15 cellular contexts compared by ENCODE assay signal in genomic region chr10:77884181-77884580, GRCh38. TPM values are rescaled to one million over a fixed set of nuclear protein-coding genes. Genes with fewer than 3 reads are reported as not detected.
DNase-seq lines count a peak whose midpoint lies in the region; ATAC-seq and TF ChIP-seq lines count a peak whose summit lies in the region.
"Had no signal": no experiment of that assay in that cellular context is flagged by ENCODE, and none has a peak within 500 bp of the region (broad histone marks: within the 10 kb centered on the region; RNA-seq: fewer than 3 reads in every experiment).

No MANE protein-coding gene starts in this region.

- H3K79me1 ChIP-seq in mesendoderm (ENCODE audit: low read length) = peaks cover 35% of the 10 kb centered on the region
- H3K79me1 ChIP-seq in trophoblast cell (ENCODE audit: low read length) = peaks cover 16% of the 10 kb centered on the region

- no peak overlapping the region for H2BK15ac ChIP-seq in mesendoderm (replicated peaks; ENCODE audit: low read depth)

- H3K4ac ChIP-seq in mesendoderm (ENCODE audit: low read depth, low read length) (no peak overlapping the region), trophoblast cell (ENCODE audit: low read depth, low read length) (peak overlapping the region; percentile 29)

- H2BK5ac ChIP-seq in mesendoderm (ENCODE audit: low read length) (no peak overlapping the region), trophoblast cell (ENCODE audit: low read depth, low read length, poor library complexity) (no peak overlapping the region)

- no peak overlapping the region for H2AFZ ChIP-seq in trophoblast cell (ENCODE audit: insufficient read depth, low read length, poor library complexity)

- H3K4me3 ChIP-seq in mesendoderm (ENCODE audit: low read length) = no peak overlapping the region
- no peak overlapping the region for H3K4me3 ChIP-seq in trophoblast cell (ENCODE audit: low read depth, low read length)
- H3K4me3 ChIP-seq: BLaER1 treated with 17β-estradiol and CSF1 and Interleukin-3, amounts not matched to agents 10 nM and 100 nM had no signal

- no peak overlapping the region for H4K12ac ChIP-seq in trophoblast cell (ENCODE audit: low read depth, low read length)

- H3K4me2 ChIP-seq in mesendoderm (ENCODE audit: low read length) = no peak overlapping the region
- no peak overlapping the region for H3K4me2 ChIP-seq in trophoblast cell (ENCODE audit: low read length)
- H3K4me2 ChIP-seq: BLaER1 treated with 17β-estradiol and CSF1 and Interleukin-3, amounts not matched to agents 10 nM and 100 nM had no signal

- H3K79me2 ChIP-seq in mesendoderm (ENCODE audit: control insufficient read depth, insufficient read depth, low read length) (peaks cover 91% of the 10 kb centered on the region), trophoblast cell (ENCODE audit: control insufficient read depth, insufficient read depth, low read length, poor library complexity) (peaks cover 10% of the 10 kb centered on the region)

- ATAC-seq in stimulated activated naive CD8-positive, alpha-beta T cell treated with anti-CD3 and anti-CD28 coated beads, Interleukin-15, Interleukin-2, amounts not matched to agents 100 U/mL and 50 U/mL, for 24 hours = no peak

- H3K14ac ChIP-seq in trophoblast cell (ENCODE audit: low read length) = no peak overlapping the region

- H3K9ac ChIP-seq in mesendoderm (ENCODE audit: low read length) (no peak overlapping the region), trophoblast cell (ENCODE audit: low read length) (no peak overlapping the region)
- H3K9ac ChIP-seq: BLaER1 treated with 17β-estradiol and CSF1 and Interleukin-3, amounts not matched to agents 10 nM and 100 nM had no signal

- peak overlapping the region; percentile 53 for H3K23ac ChIP-seq in mesendoderm (ENCODE audit: low read length)
- H3K23ac ChIP-seq in trophoblast cell (ENCODE audit: low read length) = no peak overlapping the region

- H3K36me3 ChIP-seq in mesendoderm (ENCODE audit: control insufficient read depth, insufficient read depth, low read length) = no peaks in the 10 kb centered on the region
- H3K36me3 ChIP-seq in trophoblast cell (ENCODE audit: control insufficient read depth in 1 of 2, insufficient read depth in 2 of 2, low read length in 2 of 2) = peaks cover 4 to 6% of the 10 kb centered on the region in 2 experiments

- no peak overlapping the region for H2BK12ac ChIP-seq in trophoblast cell (ENCODE audit: low read length)

- H3K27me3 ChIP-seq in mesendoderm (ENCODE audit: insufficient read depth, low read length, poor library complexity) (no peaks in the 10 kb centered on the region), trophoblast cell (ENCODE audit: insufficient read depth, low read length) (no peaks in the 10 kb centered on the region)
- H3K27me3 ChIP-seq: BLaER1 treated with 17β-estradiol and CSF1 and Interleukin-3, amounts not matched to agents 10 nM and 100 nM had no signal

- H2BK120ac ChIP-seq in mesendoderm (ENCODE audit: low read depth, low read length) (no peak overlapping the region), trophoblast cell (ENCODE audit: insufficient read depth, low read length, poor library complexity) (no peak overlapping the region)

- H2AK5ac ChIP-seq in mesendoderm (ENCODE audit: low read length) (no peak overlapping the region), trophoblast cell (ENCODE audit: low read length) (no peak overlapping the region)

- WGBS in mesendoderm (ENCODE audit: extremely low coverage, insufficient coverage, low lambda C conversion rate) = no CpG with 5 or more reads among the region's 7 CpGs
- WGBS in trophoblast cell (ENCODE audit: extremely low coverage, insufficient coverage, insufficient read length) = no CpG with 5 or more reads among the region's 7 CpGs

- H3K27ac ChIP-seq in VCaP (peak overlapping the region; percentile 98; the same call in 1 of the 2 replicates), mesendoderm (ENCODE audit: low read depth, low read length) (no peak overlapping the region), trophoblast cell (ENCODE audit: low read depth, low read length) (no peak overlapping the region), substantia nigra (ENCODE audit: low read depth, low read length, poor library complexity, severe bottlenecking) (no peak overlapping the region)
- H3K27ac ChIP-seq: BLaER1 treated with 17β-estradiol and CSF1 and Interleukin-3, amounts not matched to agents 10 nM and 100 nM; HL-60 had no signal

- no peak overlapping the region for H4K8ac ChIP-seq in mesendoderm (ENCODE audit: low read depth, low read length)
- H4K8ac ChIP-seq in trophoblast cell (ENCODE audit: low read depth, low read length) = no peak overlapping the region

- no peaks in the 10 kb centered on the region for H3K9me3 ChIP-seq in trophoblast cell (ENCODE audit: insufficient read depth, low read depth, low read length)
- H3K9me3 ChIP-seq: BLaER1 treated with 17β-estradiol and CSF1 and Interleukin-3, amounts not matched to agents 10 nM and 100 nM had no signal

- DNase-seq in DMS79 treated with DMSO at 0.1 percent for 48 hours (lab: John Stamatoyannopoulos, UW) = peak; percentile 13
- no peak for DNase-seq in mesendoderm
- DNase-seq in trophoblast cell = no peak
- DNase-seq in substantia nigra (lab: John Stamatoyannopoulos, UW) = no peak
- no peak for DNase-seq in activated CD8-positive, alpha-beta memory T cell treated with anti-CD3 and anti-CD28 coated beads for 24 hours
- no peak for DNase-seq in DMS53 treated with DMSO at 0.1 percent for 48 hours (lab: John Stamatoyannopoulos, UW; ENCODE audit: unreplicated experiment)
- DNase-seq in stimulated activated naive CD8-positive, alpha-beta T cell treated with anti-CD3 and anti-CD28 coated beads, Interleukin-15, Interleukin-2, amounts not matched to agents 100 U/mL and 50 U/mL, for 24 hours = no peak
- DNase-seq: ACHN; CD4-positive, CD25-positive, alpha-beta regulatory T cell; DMS 273 treated with DMSO at 0.1 percent for 48 hours; DND-41; GDM1 had no signal

- TF ChIP-seq CTCF in VCaP (conservative IDR thresholded peaks at IDR 0.05) = no peak

- H3K4me1 ChIP-seq in mesendoderm (ENCODE audit: control insufficient read depth, low read depth, low read length) (peaks cover 33% of the 10 kb centered on the region), trophoblast cell (ENCODE audit: control insufficient read depth in 1 of 2, insufficient read depth in 2 of 2, low read length in 2 of 2) (peaks cover 31% of the 10 kb centered on the region in 2 experiments)

- no peak overlapping the region for H3K56ac ChIP-seq in mesendoderm (ENCODE audit: low read length)

- H4K91ac ChIP-seq in trophoblast cell (ENCODE audit: low read depth, low read length) = no peak overlapping the region

- H4K5ac ChIP-seq in mesendoderm (ENCODE audit: low read length) = no peak overlapping the region

- H3K18ac ChIP-seq in mesendoderm (ENCODE audit: low read length) (no peak overlapping the region), trophoblast cell (ENCODE audit: low read length) (peak overlapping the region; percentile 17)

RNA-seq across cellular contexts. Expression of gene DLG5, which starts 42.4 kb away (rescaled TPM):
- 58.5 TPM for polyA plus RNA-seq in mesendoderm (2013, experiment 1 of 2)
- polyA plus RNA-seq in mesendoderm (2013, experiment 2 of 2) = 57.0 TPM
- 82.9 and 86.6 TPM in 2 replicates for polyA plus RNA-seq in trophoblast cell (2013)
